ENCODE assay signal across 8 cellular contexts in the genomic region with DNA sequence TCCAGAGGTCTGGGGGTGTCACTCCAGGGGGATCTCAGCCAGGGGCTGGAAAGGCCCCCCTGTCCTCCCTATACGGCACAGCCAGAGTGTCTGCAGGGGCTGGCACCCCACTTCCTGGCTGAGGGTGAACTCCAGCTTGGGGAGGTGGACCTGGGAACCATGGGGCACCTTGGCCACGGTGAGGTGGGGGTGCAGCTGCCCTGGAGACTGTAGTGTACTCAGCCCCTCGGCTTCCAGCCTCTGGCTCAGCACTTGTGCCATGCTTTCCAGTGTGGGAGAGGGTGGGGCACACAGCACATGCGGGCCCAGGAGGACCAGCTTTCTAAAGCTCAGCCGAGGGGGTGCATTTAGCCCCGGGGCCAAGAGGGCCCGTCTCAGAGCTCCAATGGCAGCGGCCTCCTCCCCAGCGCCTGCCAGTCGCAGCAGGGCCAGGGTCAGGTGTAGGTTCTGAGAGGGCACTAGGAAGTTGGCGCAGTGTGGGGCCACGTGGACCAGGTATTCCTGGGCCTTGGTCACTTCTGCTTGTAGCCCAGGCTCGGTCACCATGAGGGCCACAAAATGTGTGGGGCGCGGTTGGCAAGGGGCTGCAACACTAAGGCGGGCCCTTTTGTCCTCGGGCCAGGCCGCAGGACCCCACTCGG. TPM values are rescaled to one million over a fixed set of nuclear protein-coding genes. Genes with fewer than 3 reads are reported as not detected.
DNase-seq lines count a peak whose midpoint lies in the region; ATAC-seq and TF ChIP-seq lines count a peak whose summit lies in the region.

No MANE protein-coding gene starts in this region.

- no peaks in the 10 kb centered on the region for H3K9me3 ChIP-seq in T-helper 17 cell (ENCODE audit: control insufficient read depth, low read length, poor library complexity, severe bottlenecking)
- no peaks in the 10 kb centered on the region for H3K9me3 ChIP-seq in skeletal muscle tissue (ENCODE audit: control insufficient read depth in 3 of 3, low read length in 3 of 3)

- H3K4me2 ChIP-seq in GM23338, result peak overlapping the region; percentile 98

- H4K20me1 ChIP-seq in GM23338 (replicated peaks; ENCODE audit: insufficient read depth), result 0 out of 2 replicates have a peak, but pooled peaks cover 6% of the 10 kb centered on the region

- peaks cover 41% of the 10 kb centered on the region for H3K36me3 Mint-ChIP-seq in GM23338 (ENCODE audit: low read depth)
- peaks cover 10% of the 10 kb centered on the region for H3K36me3 Mint-ChIP-seq in T-helper 17 cell (ENCODE audit: low read depth)

- peaks cover 9% of the 10 kb centered on the region; the same call in 1 of the 2 replicates for H3F3A ChIP-seq in GM23338 (replicated peaks; ENCODE audit: low read depth)

- H3K36me3 ChIP-seq in GM23338 (ENCODE audit: insufficient read depth), result peaks cover 9% of the 10 kb centered on the region
- H3K36me3 ChIP-seq in skeletal muscle tissue (ENCODE audit: control insufficient read depth in 3 of 3, insufficient read depth in 3 of 3, low read length in 3 of 3), result peaks cover 32 to 36% (median 34%) of the 10 kb centered on the region in 3 donors

- no peak overlapping the region for H2AFZ ChIP-seq in GM23338

- peak overlapping the region; percentile 67 for H3K4me3 Mint-ChIP-seq in GM23338
- peak overlapping the region; percentile 82 for H3K4me3 Mint-ChIP-seq in T-helper 17 cell

- H3K27ac ChIP-seq in GM23338 (ENCODE audit: low read depth), result 0 out of 2 replicates have a peak overlapping the region, but pooled peaks have one; percentile 72
- peak overlapping the region; percentile 91 for H3K27ac ChIP-seq in skeletal muscle tissue (ENCODE audit: low read depth, low read length)

- H3K4me1 Mint-ChIP-seq in GM23338 (peaks cover 15% of the 10 kb centered on the region; the same call in 2 of the 3 replicates), T-helper 17 cell (peaks cover 38% of the 10 kb centered on the region)

- H3K27me3 ChIP-seq in GM23338 (ENCODE audit: insufficient read depth), result peaks cover 13% of the 10 kb centered on the region
- H3K27me3 ChIP-seq in skeletal muscle tissue (ENCODE audit: control insufficient read depth in 3 of 3, insufficient read depth in 3 of 3, low read length in 3 of 3), result no peaks in the 10 kb centered on the region

- H3K27me3 Mint-ChIP-seq in GM23338 (ENCODE audit: insufficient read depth, low read depth, poor library complexity) (peaks cover 32% of the 10 kb centered on the region), T-helper 17 cell (no peaks in the 10 kb centered on the region)

- H3K4me3 ChIP-seq in GM23338 (peak overlapping the region; percentile 82), foreskin fibroblast (ENCODE audit: low read depth in 1 of 2, low read length in 2 of 2) (peak overlapping the region; percentile 58 to 59), skeletal muscle tissue (ENCODE audit: low read length in 3 of 3) (peak overlapping the region; percentile 62 to 80 (median 78))

- H3K9me2 ChIP-seq in GM23338 (ENCODE audit: insufficient read depth), result no peaks in the 10 kb centered on the region

- DNase-seq in GM23338 (ENCODE audit: low spot score) (no peak), T-helper 17 cell (no peak), foreskin fibroblast (peak in 1 of 2 donors; percentile 44), NCI-H2227 (lab: John Stamatoyannopoulos, UW; ENCODE audit: unreplicated experiment) (no peak), NOMO-1 treated with dmso at 0.1 percent for 144 hours (lab: John Stamatoyannopoulos, UW; ENCODE audit: unreplicated experiment) (no peak), inferior parietal cortex (ENCODE audit: extremely low spot score) (no peak)

- H3K9me3 Mint-ChIP-seq in GM23338, result peaks cover 5% of the 10 kb centered on the region; the same call in 1 of the 3 replicates

- peak overlapping the region; percentile 9; the same call in 1 of the 2 replicates for H3K27ac Mint-ChIP-seq in GM23338
- H3K27ac Mint-ChIP-seq in T-helper 17 cell, result peak overlapping the region; percentile 92

- TF ChIP-seq CTCF in GM23338 (conservative IDR thresholded peaks at IDR 0.05; ENCODE audit: low read depth in 2 of 2), result no peak
- TF ChIP-seq CTCF in foreskin fibroblast (IDR thresholded peaks at IDR 0.05; ENCODE audit: low read depth, low read length), result no peak

- no peaks in the 10 kb centered on the region; the same call in 1 of the 2 replicates for H3K79me2 ChIP-seq in GM23338 (replicated peaks; ENCODE audit: insufficient read depth)

- H3K4me1 ChIP-seq in GM23338 (ENCODE audit: insufficient read depth) (peaks cover 3% of the 10 kb centered on the region; the same call in 1 of the 2 replicates), skeletal muscle tissue (ENCODE audit: control insufficient read depth in 3 of 3, insufficient read depth in 3 of 3, low read length in 3 of 3) (peaks cover 15 to 29% (median 28%) of the 10 kb centered on the region in 3 donors)

- H3K9ac ChIP-seq in skeletal muscle tissue (ENCODE audit: low read depth in 1 of 3, low read length in 3 of 3), result peak overlapping the region in 2 of 3 donors; percentile 84 to 86

- ATAC-seq in GM23338 (no peak), T-helper 17 cell (no peak), GM18873 (IDR thresholded peaks at IDR 0.05; ENCODE audit: low FRiP score, unreplicated experiment) (no peak)

RNA-seq across cellular contexts. Expression of a gene that starts 1.4 kb away (rescaled TPM):
- total RNA-seq in GM23338 (2014; rRNA removed; shearing (Covaris generic)), result 3.3 and 6.4 TPM in 2 replicates
- polyA plus RNA-seq in GM23338 (2016; fragmentation: Nextera tagmentation; extraction: Ambion mirVana), result 0.26 and 0.52 TPM in 2 replicates
- total RNA-seq in T-helper 17 cell (1 to 10 TPM; 4.4 to 6.0 TPM), skeletal muscle tissue (4.2 TPM)

RNA-seq across cellular contexts. Expression of a gene that starts 10.9 kb away (rescaled TPM):
- total RNA-seq in GM23338 (2014; rRNA removed; shearing (Covaris generic)), result 0.35 and 3.4 TPM in 2 replicates
- polyA plus RNA-seq in GM23338 (2016; fragmentation: Nextera tagmentation; extraction: Ambion mirVana), result 1.4 and 2.3 TPM in 2 replicates
- total RNA-seq in T-helper 17 cell (not detected), skeletal muscle tissue (31.8 TPM)

RNA-seq across cellular contexts. Expression of a gene that starts 13.2 kb away (rescaled TPM):
- 45.6 and 74.3 TPM in 2 replicates for total RNA-seq in GM23338 (2014; rRNA removed; shearing (Covaris generic))
- polyA plus RNA-seq in GM23338 (2016; fragmentation: Nextera tagmentation; extraction: Ambion mirVana), result 41.2 and 42.1 TPM in 2 replicates
- total RNA-seq in T-helper 17 cell (100 to 1,000 TPM; 471 to 480 TPM), skeletal muscle tissue (15.1 TPM)

RNA-seq across cellular contexts. Expression of a gene that starts 40.4 kb away (rescaled TPM):
- total RNA-seq in GM23338 (2014; rRNA removed; shearing (Covaris generic)), result not detected in 2 replicates
- not detected in 2 replicates for polyA plus RNA-seq in GM23338 (2016; fragmentation: Nextera tagmentation; extraction: Ambion mirVana)
- total RNA-seq in T-helper 17 cell (1 to 10 TPM in 1 of 2 donors, under 1 TPM in 1; 0.94 to 1.7 TPM), skeletal muscle tissue (not detected)

RNA-seq across cellular contexts. Expression of a gene that starts 46.9 kb away (rescaled TPM):
- total RNA-seq in GM23338 (2014; rRNA removed; shearing (Covaris generic)), result 31.8 and 40.8 TPM in 2 replicates
- polyA plus RNA-seq in GM23338 (2016; fragmentation: Nextera tagmentation; extraction: Ambion mirVana), result 18.2 and 21.5 TPM in 2 replicates
- total RNA-seq in T-helper 17 cell (not detected), skeletal muscle tissue (1.0 TPM)
